In genomic region chr19:30224689-30225606, GRCh38 we compare ENCODE assay signal across 7 cellular contexts.
DNase-seq lines count a peak whose midpoint lies in the region; ATAC-seq, FAIRE-seq and TF ChIP-seq lines count a peak whose summit lies in the region.

No MANE protein-coding gene starts in this region.

- H3K79me2 ChIP-seq in H9 (ENCODE audit: insufficient read depth, low read length): no peaks in the 10 kb centered on the region
- no peaks in the 10 kb centered on the region for H3K79me2 ChIP-seq in hepatocyte

- ATAC-seq in SK-N-SH treated with all-trans-retinoic acid at 6 μM for 48 hours: peak; percentile 22
- no peak for ATAC-seq in stimulated activated effector memory CD8-positive, alpha-beta T cell treated with anti-CD3 and anti-CD28 coated beads, Interleukin-12 subunit alpha, Interleukin-12 subunit beta, amount 100 ng/mL, for 72 hours

- no CpG with 5 or more reads among the region's 43 CpGs for WGBS in H9 (ENCODE audit: extremely low coverage, insufficient read length, low lambda C conversion rate)
- WGBS in hepatocyte (ENCODE audit: low lambda C conversion rate, missing lambda C conversion rate): 3% methylated on average over 41 of the region's 43 CpGs

- H3K27me3 ChIP-seq in H9 (ENCODE audit: insufficient read depth, low read length) (peaks cover 51% of the 10 kb centered on the region), hepatocyte (peaks cover 89% of the 10 kb centered on the region)

- no peaks in the 10 kb centered on the region for H3K79me1 ChIP-seq in H9 (ENCODE audit: insufficient read depth, low read depth, low read length, poor library complexity, severe bottlenecking)

- H3K9me3 Mint-ChIP-seq in H9: peaks cover 0 to 4% of the 10 kb centered on the region in 2 experiments; a peak in 3 of 5 replicates
- no peaks in the 10 kb centered on the region for H3K9me3 Mint-ChIP-seq in stimulated activated effector memory CD8-positive, alpha-beta T cell treated with anti-CD3 and anti-CD28 coated beads, Interleukin-12 subunit alpha, Interleukin-12 subunit beta, amount 100 ng/mL, for 72 hours

- H4K20me1 ChIP-seq in H9 (ENCODE audit: control insufficient read depth, insufficient read depth, insufficient read length) (no peaks in the 10 kb centered on the region), hepatocyte (ENCODE audit: insufficient read depth, poor library complexity, severe bottlenecking) (no peaks in the 10 kb centered on the region)

- no peak for DNase-seq in H9
- peak; percentile 22 for DNase-seq in hepatocyte (ENCODE audit: low spot score)
- peak in 1 of 2 donors; percentile 49 for DNase-seq in stimulated activated effector memory CD8-positive, alpha-beta T cell treated with anti-CD3 and anti-CD28 coated beads, Interleukin-12 subunit alpha, Interleukin-12 subunit beta, amount 100 ng/mL, for 72 hours (ENCODE audit: low spot score in 2 of 2)
- no peak for DNase-seq in NCI-H128 (lab: John Stamatoyannopoulos, UW; ENCODE audit: unreplicated experiment)
- no peak for DNase-seq in activated CD4-positive, CD25-positive, alpha-beta regulatory T cell (lab: John Stamatoyannopoulos, UW)
- DNase-seq in urothelium cell line (ENCODE audit: low spot score): no peak

- peaks cover 20% of the 10 kb centered on the region for H3K23me2 ChIP-seq in H9 (ENCODE audit: insufficient read length, low read depth, low read length, poor library complexity, severe bottlenecking)

- peaks cover 37 to 45% of the 10 kb centered on the region in 2 experiments for H3K4me1 Mint-ChIP-seq in H9
- peaks cover 29% of the 10 kb centered on the region for H3K4me1 Mint-ChIP-seq in stimulated activated effector memory CD8-positive, alpha-beta T cell treated with anti-CD3 and anti-CD28 coated beads, Interleukin-12 subunit alpha, Interleukin-12 subunit beta, amount 100 ng/mL, for 72 hours

- H3K27me3 Mint-ChIP-seq in H9 (ENCODE audit: low read depth): peaks cover 88% of the 10 kb centered on the region

- H2BK15ac ChIP-seq in H9 (ENCODE audit: low read depth, low read length): no peak overlapping the region

- H2BK5ac ChIP-seq in H9 (ENCODE audit: insufficient read length, low read length): no peak overlapping the region

- H4K5ac ChIP-seq in H9 (ENCODE audit: insufficient read length, low read depth, low read length): no peak overlapping the region

- H3K4me3 Mint-ChIP-seq in H9: peak overlapping the region; percentile 22 to 75
- peak overlapping the region; percentile 51 for H3K4me3 Mint-ChIP-seq in stimulated activated effector memory CD8-positive, alpha-beta T cell treated with anti-CD3 and anti-CD28 coated beads, Interleukin-12 subunit alpha, Interleukin-12 subunit beta, amount 100 ng/mL, for 72 hours

- no peaks in the 10 kb centered on the region for H3K36me3 ChIP-seq in hepatocyte (replicated peaks; ENCODE audit: insufficient read depth, low read depth)

- no peak overlapping the region for H4K8ac ChIP-seq in H9 (replicated peaks; ENCODE audit: insufficient read length, low read depth, low read length)

- H3K18ac ChIP-seq in H9 (ENCODE audit: insufficient read length, low read depth, low read length): no peak overlapping the region

- H3K4ac ChIP-seq in H9 (ENCODE audit: low read depth, low read length): no peak overlapping the region

- no peak overlapping the region for H3K27ac Mint-ChIP-seq in H9
- H3K27ac Mint-ChIP-seq in stimulated activated effector memory CD8-positive, alpha-beta T cell treated with anti-CD3 and anti-CD28 coated beads, Interleukin-12 subunit alpha, Interleukin-12 subunit beta, amount 100 ng/mL, for 72 hours: no peak overlapping the region

- no peak overlapping the region for H2BK12ac ChIP-seq in H9 (ENCODE audit: insufficient read length, low read depth, low read length)

- H3K4me2 ChIP-seq in H9 (ENCODE audit: insufficient read depth, insufficient read length, low read length) (peak overlapping the region; percentile 67), hepatocyte (peak overlapping the region; percentile 91)

- no peak for FAIRE-seq in urothelium cell line (lab: Jason Lieb, UNC)

- H3K4me3 ChIP-seq in hepatocyte: peak overlapping the region; percentile 49

- no peaks in the 10 kb centered on the region for H3K36me3 Mint-ChIP-seq in H9 (ENCODE audit: insufficient read depth in 1 of 3, low read depth in 3 of 3)
- peaks cover 6% of the 10 kb centered on the region for H3K36me3 Mint-ChIP-seq in stimulated activated effector memory CD8-positive, alpha-beta T cell treated with anti-CD3 and anti-CD28 coated beads, Interleukin-12 subunit alpha, Interleukin-12 subunit beta, amount 100 ng/mL, for 72 hours

- no peak overlapping the region for H2BK20ac ChIP-seq in H9 (ENCODE audit: low read depth, low read length, poor library complexity, severe bottlenecking)

- no peak for TF ChIP-seq CTCF in H9 (conservative IDR thresholded peaks at IDR 0.05)
- TF ChIP-seq CTCF in hepatocyte (IDR thresholded peaks at IDR 0.05; ENCODE audit: poor library complexity): no peak

- H3K56ac ChIP-seq in H9 (ENCODE audit: insufficient read length, low read depth, low read length): no peak overlapping the region

- H3K9me2 ChIP-seq in hepatocyte (replicated peaks; ENCODE audit: insufficient read depth): no peaks in the 10 kb centered on the region

- no peak overlapping the region for H2AFZ ChIP-seq in H9 (ENCODE audit: low read length)
- peak overlapping the region; percentile 19 for H2AFZ ChIP-seq in hepatocyte

- H3K4me1 ChIP-seq in H9 (ENCODE audit: insufficient read depth, low read length) (no peaks in the 10 kb centered on the region), hepatocyte (ENCODE audit: insufficient read depth) (peaks cover 37% of the 10 kb centered on the region)

- H3K14ac ChIP-seq in H9 (ENCODE audit: insufficient read depth, low read length): no peak overlapping the region

- no peak overlapping the region for H3K9ac ChIP-seq in H9 (ENCODE audit: extremely low read depth, insufficient read length, low read length)

- no peak overlapping the region for H3K23ac ChIP-seq in H9 (ENCODE audit: insufficient read length, low read depth, low read length)

- no peak overlapping the region for H4K91ac ChIP-seq in H9 (ENCODE audit: insufficient read length, low read depth, low read length)

- H3K9me3 ChIP-seq in H9 (ENCODE audit: control insufficient read depth, low read depth, low read length) (no peaks in the 10 kb centered on the region), hepatocyte (ENCODE audit: low read depth) (no peaks in the 10 kb centered on the region)

- no peak overlapping the region for H3K27ac ChIP-seq in H9 (ENCODE audit: insufficient read length, low read depth, low read length)
- H3K27ac ChIP-seq in hepatocyte: peak overlapping the region; percentile 65

- H2AK5ac ChIP-seq in H9 (ENCODE audit: insufficient read length, low read length): no peak overlapping the region

- H2BK120ac ChIP-seq in H9 (ENCODE audit: low read depth, low read length, poor library complexity, severe bottlenecking): no peak overlapping the region

- no peak overlapping the region for H3T11ph ChIP-seq in H9 (ENCODE audit: low read length)

TF ChIP-seq in SK-N-SH treated with all-trans-retinoic acid at 6 μM for 48 hours, 23 proteins besides CTCF, POLR2A, EP300 and RAD21:
- TF ChIP-seq, protein P1, sequence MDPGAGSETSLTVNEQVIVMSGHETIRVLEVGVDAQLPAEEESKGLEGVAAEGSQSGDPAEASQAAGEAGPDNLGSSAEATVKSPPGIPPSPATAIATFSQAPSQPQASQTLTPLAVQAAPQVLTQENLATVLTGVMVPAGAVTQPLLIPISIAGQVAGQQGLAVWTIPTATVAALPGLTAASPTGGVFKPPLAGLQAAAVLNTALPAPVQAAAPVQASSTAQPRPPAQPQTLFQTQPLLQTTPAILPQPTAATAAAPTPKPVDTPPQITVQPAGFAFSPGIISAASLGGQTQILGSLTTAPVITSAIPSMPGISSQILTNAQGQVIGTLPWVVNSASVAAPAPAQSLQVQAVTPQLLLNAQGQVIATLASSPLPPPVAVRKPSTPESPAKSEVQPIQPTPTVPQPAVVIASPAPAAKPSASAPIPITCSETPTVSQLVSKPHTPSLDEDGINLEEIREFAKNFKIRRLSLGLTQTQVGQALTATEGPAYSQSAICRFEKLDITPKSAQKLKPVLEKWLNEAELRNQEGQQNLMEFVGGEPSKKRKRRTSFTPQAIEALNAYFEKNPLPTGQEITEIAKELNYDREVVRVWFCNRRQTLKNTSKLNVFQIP (CRISPR knock-in tag; IDR thresholded peaks at IDR 0.05; ENCODE audit: borderline replicate concordance, low read depth): no peak
- TF ChIP-seq TCF4 (CRISPR knock-in tag; IDR thresholded peaks at IDR 0.05; ENCODE audit: borderline replicate concordance): peak; percentile 14; the same call in 1 of the 2 replicates
